8 cellular contexts compared by ENCODE assay signal in the genomic region with DNA sequence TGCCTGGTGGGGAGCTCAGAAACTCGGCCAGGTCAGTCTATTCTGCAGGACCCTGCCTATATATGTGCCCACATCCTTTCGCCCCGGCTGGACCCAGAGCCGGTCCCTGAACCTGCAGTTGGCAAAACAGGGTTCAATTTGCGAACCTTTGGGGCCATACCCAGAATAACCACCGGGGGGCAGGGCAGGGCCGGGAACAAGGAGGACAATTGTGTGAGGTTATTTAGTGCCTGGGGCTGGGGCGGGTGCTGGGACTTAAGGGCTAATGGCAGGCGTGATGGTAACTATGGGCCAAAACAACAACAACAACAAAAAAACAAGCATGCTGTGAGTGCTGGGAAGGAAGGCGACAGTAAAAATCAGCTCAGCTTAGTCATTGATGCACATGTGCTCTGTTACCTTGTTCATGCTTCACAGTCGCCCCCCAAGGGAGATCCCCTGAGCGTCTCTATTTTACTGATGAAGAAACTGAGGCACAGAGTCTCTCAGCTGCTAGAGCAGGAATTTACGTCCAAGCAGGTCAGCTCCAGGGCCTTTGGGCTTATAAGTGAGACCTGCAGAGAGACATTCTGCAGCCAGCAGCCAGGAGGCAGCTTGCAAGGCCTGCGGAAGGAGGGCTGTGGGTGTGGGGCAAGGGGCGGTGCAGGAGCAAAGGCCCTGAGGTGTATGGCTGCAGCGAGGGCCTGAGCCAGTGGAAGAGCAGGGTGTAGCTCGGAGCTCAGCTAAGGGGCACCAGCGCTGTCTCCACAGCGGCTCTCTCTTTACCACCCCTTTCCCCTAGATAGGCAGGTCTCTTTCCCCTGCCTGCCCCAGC.
DNase-seq lines count a peak whose midpoint lies in the region; ATAC-seq, FAIRE-seq and TF ChIP-seq lines count a peak whose summit lies in the region.

No MANE protein-coding gene starts in this region.

- CTCF ChIA-PET in H1 (lab: Charles Lee; ENCODE audit: partially characterized antibody): interaction anchor here (0.5 to 8.5 kb wide), 59 partner anchors 9 to 531 kb away, joined by 3 to 146 read pairs (median 4); no protein-coding TSS in a partner anchor

- H2BK20ac ChIP-seq in H1 (ENCODE audit: low read length): no peak overlapping the region

- H3K4ac ChIP-seq in H1 (replicated peaks; ENCODE audit: insufficient read length, low read depth, low read length) (no peak overlapping the region), mesendoderm (ENCODE audit: low read depth, low read length) (no peak overlapping the region)

- H3K4me2 ChIP-seq in H1 (ENCODE audit: insufficient read depth in 1 of 2, low read depth in 2 of 2, low read length in 2 of 2) (no peak overlapping the region), mesendoderm (ENCODE audit: low read length) (no peak overlapping the region)

- H3K9ac ChIP-seq in H1 (replicated peaks in 1 of 4; ENCODE audit: extremely low read depth in 1 of 4, low read depth in 3 of 4, low read length in 3 of 4) (no peak overlapping the region; a peak in 1 of 7 replicates), mesendoderm (ENCODE audit: low read length) (no peak overlapping the region)

- peak overlapping the region; percentile 16; the same call in 1 of the 2 replicates for H4K8ac ChIP-seq in H1 (ENCODE audit: extremely low read depth, insufficient read depth, low read length)
- no peak overlapping the region for H4K8ac ChIP-seq in mesendoderm (ENCODE audit: low read depth, low read length)

- H2BK15ac ChIP-seq in H1 (ENCODE audit: low read length) (no peak overlapping the region), mesendoderm (replicated peaks; ENCODE audit: low read depth) (no peak overlapping the region)

- POLR2A ChIA-PET in H1 (lab: Charles Lee; ENCODE audit: partially characterized antibody): interaction anchor here (0.8 to 1.8 kb wide), 4 partner anchors 127 to 277 kb away, joined by 3 to 4 read pairs (median 4); no protein-coding TSS in a partner anchor

- peaks cover 0 to 3% of the 10 kb centered on the region in 2 experiments for H4K20me1 ChIP-seq in H1 (replicated peaks in 1 of 2; ENCODE audit: control insufficient read depth in 1 of 2, insufficient read depth in 2 of 2, low read length in 2 of 2)

- H3K18ac ChIP-seq in H1 (ENCODE audit: extremely low read depth, low read length) (no peak overlapping the region), mesendoderm (ENCODE audit: low read length) (no peak overlapping the region)

- no peak overlapping the region; the same call in 1 of the 2 replicates for H2BK12ac ChIP-seq in H1 (ENCODE audit: low read depth, low read length)

- H3K27me3 ChIP-seq in H1 (replicated peaks in 1 of 4; ENCODE audit: control insufficient read depth in 3 of 4, extremely low read depth in 1 of 4, insufficient read depth in 3 of 4, low read length in 3 of 4): no peaks in the 10 kb centered on the region
- no peaks in the 10 kb centered on the region for H3K27me3 ChIP-seq in mesendoderm (ENCODE audit: insufficient read depth, low read length, poor library complexity)

- peak; percentile 51 for ATAC-seq in GM21367 (IDR thresholded peaks at IDR 0.05; ENCODE audit: unreplicated experiment)

- TF ChIP-seq CTCF in H1 (IDR thresholded peaks at IDR 0.05; ENCODE audit: control extremely low read depth in 1 of 3, insufficient read depth in 1 of 3, low read depth in 1 of 3, low read length in 3 of 3): peak in 2 of 3 experiments; percentile 82 to 92; a peak in 3 of 4 replicates

- H4K5ac ChIP-seq in H1 (ENCODE audit: insufficient read length, low read depth, low read length) (no peak overlapping the region), mesendoderm (ENCODE audit: low read length) (no peak overlapping the region)

- no peaks in the 10 kb centered on the region for H3K79me2 ChIP-seq in H1 (ENCODE audit: control insufficient read depth in 1 of 2, insufficient read depth in 2 of 2, low read length in 2 of 2)
- H3K79me2 ChIP-seq in mesendoderm (ENCODE audit: control insufficient read depth, insufficient read depth, low read length): no peaks in the 10 kb centered on the region

- DNase-seq in AML-193 (lab: John Stamatoyannopoulos, UW) (peak; percentile 15 to 37), NCI-H2227 (lab: John Stamatoyannopoulos, UW; ENCODE audit: unreplicated experiment) (peak; percentile 54), H1 (ENCODE audit: low read depth in 1 of 2, low spot score in 2 of 2) (peak; percentile 60 to 99), mesendoderm (peak; percentile 95), GF-D8 (lab: John Stamatoyannopoulos, UW) (no peak)
- DNase-seq in activated CD4-positive, alpha-beta T cell treated with anti-CD3 and anti-CD28 coated beads, Interleukin-2, amount 50 U/mL, for 48 hours: peak; percentile 79 to 81
- DNase-seq in stimulated activated CD8-positive, alpha-beta memory T cell treated with anti-CD3 and anti-CD28 coated beads, Interleukin-7, amount 100 ng/mL, for 4 hours (ENCODE audit: low read depth in 2 of 2): peak; percentile 14 to 17

- FAIRE-seq in H1 (lab: Jason Lieb, UNC): peak; percentile 78

- TF ChIP-seq RAD21 in H1 (IDR thresholded peaks at IDR 0.05 in 1 of 2, conservative IDR thresholded peaks at IDR 0.05 in 1 of 2; ENCODE audit: low read depth in 2 of 2, low read length in 2 of 2): peak; percentile 95 to 98

- 60% methylated on average over 18 of the region's 19 CpGs; no CpG with 5 or more reads in 1 of the 2 experiments for WGBS in H1 (ENCODE audit: extremely low coverage in 1 of 2, insufficient coverage in 1 of 2, insufficient read length in 1 of 2, insufficient replicate concordance in 2 of 2, low coverage in 1 of 2, low lambda C conversion rate in 2 of 2, missing lambda C conversion rate in 1 of 2), 2 experiments
- no CpG with 5 or more reads among the region's 19 CpGs for WGBS in mesendoderm (ENCODE audit: extremely low coverage, insufficient coverage, low lambda C conversion rate)

- H2BK120ac ChIP-seq in H1 (replicated peaks; ENCODE audit: low read depth, low read length): no peak overlapping the region
- no peak overlapping the region for H2BK120ac ChIP-seq in mesendoderm (ENCODE audit: low read depth, low read length)

- H3K36me3 ChIP-seq in H1 (ENCODE audit: control insufficient read depth in 2 of 4, insufficient read depth in 4 of 4, low read length in 3 of 4) (no peaks in the 10 kb centered on the region; a peak in 2 of 8 replicates), mesendoderm (ENCODE audit: control insufficient read depth, insufficient read depth, low read length) (no peaks in the 10 kb centered on the region)

- peak in 1 of 2 experiments; percentile 66; a peak in 1 of 3 replicates for TF ChIP-seq EP300 in H1 (IDR thresholded peaks at IDR 0.05; ENCODE audit: borderline replicate concordance in 1 of 2, low read depth in 2 of 2, low read length in 2 of 2)

- no peak overlapping the region; the same call in 1 of the 2 replicates for H2AFZ ChIP-seq in H1 (ENCODE audit: low read length)

- H3K23ac ChIP-seq in H1 (ENCODE audit: insufficient read length) (no peak overlapping the region), mesendoderm (ENCODE audit: low read length) (no peak overlapping the region)

- H3K4me3 ChIP-seq in H1 (ENCODE audit: extremely low read depth in 1 of 4, insufficient read depth in 2 of 4, low read depth in 3 of 4, low read length in 4 of 4) (no peak overlapping the region), mesendoderm (ENCODE audit: low read length) (no peak overlapping the region)

- H3K14ac ChIP-seq in H1 (ENCODE audit: insufficient read length): no peak overlapping the region

- no peaks in the 10 kb centered on the region for H3K9me3 ChIP-seq in H1 (ENCODE audit: insufficient read depth in 2 of 2, low read depth in 1 of 2, low read length in 1 of 2)

- no peak overlapping the region for H4K91ac ChIP-seq in H1 (replicated peaks; ENCODE audit: insufficient read length, low read length)

- no peak for TF ChIP-seq POLR2A in H1 (IDR thresholded peaks at IDR 0.05; ENCODE audit: control extremely low read depth in 1 of 2, low read depth in 2 of 2, low read length in 2 of 2)

- H2AK5ac ChIP-seq in H1 (ENCODE audit: low read depth, low read length): no peak overlapping the region
- H2AK5ac ChIP-seq in mesendoderm (ENCODE audit: low read length): no peak overlapping the region

- H3K79me1 ChIP-seq in H1 (ENCODE audit: low read depth, low read length) (no peaks in the 10 kb centered on the region), mesendoderm (ENCODE audit: low read length) (no peaks in the 10 kb centered on the region)

- H2BK5ac ChIP-seq in H1 (ENCODE audit: low read depth, low read length) (no peak overlapping the region), mesendoderm (ENCODE audit: low read length) (no peak overlapping the region)

- peak overlapping the region; percentile 56; the same call in 1 of the 2 replicates for H3K27ac ChIP-seq in H1 (ENCODE audit: low read depth, low read length)
- H3K27ac ChIP-seq in mesendoderm (ENCODE audit: low read depth, low read length): no peak overlapping the region

- H3K4me1 ChIP-seq in H1 (replicated peaks in 1 of 4; ENCODE audit: control insufficient read depth in 3 of 4, insufficient read depth in 4 of 4, low read length in 3 of 4) (no peaks in the 10 kb centered on the region), mesendoderm (ENCODE audit: control insufficient read depth, low read depth, low read length) (no peaks in the 10 kb centered on the region)

- H3K23me2 ChIP-seq in H1 (ENCODE audit: low read depth, low read length): no peaks in the 10 kb centered on the region

- H3K56ac ChIP-seq in H1 (replicated peaks; ENCODE audit: insufficient read length, low read depth, low read length) (no peak overlapping the region), mesendoderm (ENCODE audit: low read length) (no peak overlapping the region)

TF ChIP-seq in H1, 55 proteins besides CTCF, POLR2A, EP300 and RAD21 (continues in another document):
- no peak for TF ChIP-seq SAP30 (IDR thresholded peaks at IDR 0.05; ENCODE audit: insufficient read depth, insufficient replicate concordance, low read length)
- TF ChIP-seq SIRT6 (IDR thresholded peaks at IDR 0.05; ENCODE audit: low read length): no peak
- TF ChIP-seq TAF1 (IDR thresholded peaks at IDR 0.05; ENCODE audit: low read depth, low read length): no peak
- TF ChIP-seq SUZ12 (IDR thresholded peaks at IDR 0.05; ENCODE audit: low read length): no peak
- TF ChIP-seq JUND (IDR thresholded peaks at IDR 0.05; ENCODE audit: low read length): no peak
- TF ChIP-seq HDAC6 (IDR thresholded peaks at IDR 0.05; ENCODE audit: low read depth, low read length): no peak
- no peak for TF ChIP-seq CHD1 (IDR thresholded peaks at IDR 0.05; ENCODE audit: low read depth, low read length)
- TF ChIP-seq, protein P1, sequence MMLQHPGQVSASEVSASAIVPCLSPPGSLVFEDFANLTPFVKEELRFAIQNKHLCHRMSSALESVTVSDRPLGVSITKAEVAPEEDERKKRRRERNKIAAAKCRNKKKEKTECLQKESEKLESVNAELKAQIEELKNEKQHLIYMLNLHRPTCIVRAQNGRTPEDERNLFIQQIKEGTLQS (IDR thresholded peaks at IDR 0.05; ENCODE audit: insufficient read depth, low read depth, low read length): 0 out of 2 replicates have a peak, but pooled peaks have one; percentile 17
- TF ChIP-seq EZH2 (IDR thresholded peaks at IDR 0.05; ENCODE audit: low read depth, low read length, severe bottlenecking): no peak
- no peak for TF ChIP-seq CBX5 (IDR thresholded peaks at IDR 0.05; ENCODE audit: low read depth, low read length)
- TF ChIP-seq RNF2 (IDR thresholded peaks at IDR 0.05; ENCODE audit: borderline replicate concordance, low read depth, low read length, missing control alignments, poor library complexity, severe bottlenecking): no peak
